1 cellular context compared by ENCODE assay signal in genomic region chr6:24719125-24719931, GRCh38.
A peak's percentile ranks its signal among the peaks of the same experiment; 100 is the strongest.
TF ChIP-seq lines count a peak whose summit lies in the region.

Gene C6orf62 (minus strand): TSS chr6:24719154. CDS start chr6:24718668, 486 bp downstream.

TF ChIP-seq in K562, 482 proteins besides CTCF, POLR2A, EP300 and RAD21 (continued from another document and continues in another):
- TF ChIP-seq AFF4 (CRISPR knock-in tag; IDR thresholded peaks at IDR 0.05), result peak; percentile 15; the same call in 1 of the 2 replicates
- peak; percentile 45 for TF ChIP-seq BRD9 (IDR thresholded peaks at IDR 0.05; ENCODE audit: low read depth, partially characterized antibody)
- TF ChIP-seq, protein P1, sequence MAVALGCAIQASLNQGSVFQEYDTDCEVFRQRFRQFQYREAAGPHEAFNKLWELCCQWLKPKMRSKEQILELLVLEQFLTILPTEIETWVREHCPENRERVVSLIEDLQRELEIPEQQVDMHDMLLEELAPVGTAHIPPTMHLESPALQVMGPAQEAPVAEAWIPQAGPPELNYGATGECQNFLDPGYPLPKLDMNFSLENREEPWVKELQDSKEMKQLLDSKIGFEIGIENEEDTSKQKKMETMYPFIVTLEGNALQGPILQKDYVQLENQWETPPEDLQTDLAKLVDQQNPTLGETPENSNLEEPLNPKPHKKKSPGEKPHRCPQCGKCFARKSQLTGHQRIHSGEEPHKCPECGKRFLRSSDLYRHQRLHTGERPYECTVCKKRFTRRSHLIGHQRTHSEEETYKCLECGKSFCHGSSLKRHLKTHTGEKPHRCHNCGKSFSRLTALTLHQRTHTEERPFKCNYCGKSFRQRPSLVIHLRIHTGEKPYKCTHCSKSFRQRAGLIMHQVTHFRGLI (CRISPR knock-in tag; IDR thresholded peaks at IDR 0.05), result no peak
- TF ChIP-seq NFE2 (IDR thresholded peaks at IDR 0.05; ENCODE audit: low read depth), result peak; percentile 95
- TF ChIP-seq SP1 (CRISPR knock-in tag; IDR thresholded peaks at IDR 0.05), result peak; percentile 29
- no peak for TF ChIP-seq FOXP1 (CRISPR knock-in tag; IDR thresholded peaks at IDR 0.05)
- TF ChIP-seq, protein P2, sequence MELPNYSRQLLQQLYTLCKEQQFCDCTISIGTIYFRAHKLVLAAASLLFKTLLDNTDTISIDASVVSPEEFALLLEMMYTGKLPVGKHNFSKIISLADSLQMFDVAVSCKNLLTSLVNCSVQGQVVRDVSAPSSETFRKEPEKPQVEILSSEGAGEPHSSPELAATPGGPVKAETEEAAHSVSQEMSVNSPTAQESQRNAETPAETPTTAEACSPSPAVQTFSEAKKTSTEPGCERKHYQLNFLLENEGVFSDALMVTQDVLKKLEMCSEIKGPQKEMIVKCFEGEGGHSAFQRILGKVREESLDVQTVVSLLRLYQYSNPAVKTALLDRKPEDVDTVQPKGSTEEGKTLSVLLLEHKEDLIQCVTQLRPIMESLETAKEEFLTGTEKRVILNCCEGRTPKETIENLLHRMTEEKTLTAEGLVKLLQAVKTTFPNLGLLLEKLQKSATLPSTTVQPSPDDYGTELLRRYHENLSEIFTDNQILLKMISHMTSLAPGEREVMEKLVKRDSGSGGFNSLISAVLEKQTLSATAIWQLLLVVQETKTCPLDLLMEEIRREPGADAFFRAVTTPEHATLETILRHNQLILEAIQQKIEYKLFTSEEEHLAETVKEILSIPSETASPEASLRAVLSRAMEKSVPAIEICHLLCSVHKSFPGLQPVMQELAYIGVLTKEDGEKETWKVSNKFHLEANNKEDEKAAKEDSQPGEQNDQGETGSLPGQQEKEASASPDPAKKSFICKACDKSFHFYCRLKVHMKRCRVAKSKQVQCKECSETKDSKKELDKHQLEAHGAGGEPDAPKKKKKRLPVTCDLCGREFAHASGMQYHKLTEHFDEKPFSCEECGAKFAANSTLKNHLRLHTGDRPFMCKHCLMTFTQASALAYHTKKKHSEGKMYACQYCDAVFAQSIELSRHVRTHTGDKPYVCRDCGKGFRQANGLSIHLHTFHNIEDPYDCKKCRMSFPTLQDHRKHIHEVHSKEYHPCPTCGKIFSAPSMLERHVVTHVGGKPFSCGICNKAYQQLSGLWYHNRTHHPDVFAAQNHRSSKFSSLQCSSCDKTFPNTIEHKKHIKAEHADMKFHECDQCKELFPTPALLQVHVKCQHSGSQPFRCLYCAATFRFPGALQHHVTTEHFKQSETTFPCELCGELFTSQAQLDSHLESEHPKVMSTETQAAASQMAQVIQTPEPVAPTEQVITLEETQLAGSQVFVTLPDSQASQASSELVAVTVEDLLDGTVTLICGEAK (IDR thresholded peaks at IDR 0.05), result no peak; the same call in 1 of the 2 replicates
- TF ChIP-seq, protein P2 (CRISPR knock-in tag; IDR thresholded peaks at IDR 0.05), result no peak
- no peak for TF ChIP-seq L3MBTL2 (IDR thresholded peaks at IDR 0.05)
- peak; percentile 44; the same call in 1 of the 2 replicates for TF ChIP-seq ZSCAN29 (IDR thresholded peaks at IDR 0.05)
- no peak for TF ChIP-seq DMBX1 (CRISPR knock-in tag; IDR thresholded peaks at IDR 0.05; ENCODE audit: borderline replicate concordance)
- TF ChIP-seq CCNT2 (IDR thresholded peaks at IDR 0.05; ENCODE audit: borderline replicate concordance, extremely low read depth, insufficient read length, low read depth, low read length), result no peak
- TF ChIP-seq ZHX1 (conservative IDR thresholded peaks at IDR 0.05; ENCODE audit: low read length), result no peak
- no peak for TF ChIP-seq SETDB1 (IDR thresholded peaks at IDR 0.05; ENCODE audit: low read length)
- peak; percentile 44 for TF ChIP-seq POLR2B (IDR thresholded peaks at IDR 0.05; ENCODE audit: low read depth, partially characterized antibody)
- TF ChIP-seq, protein P3, sequence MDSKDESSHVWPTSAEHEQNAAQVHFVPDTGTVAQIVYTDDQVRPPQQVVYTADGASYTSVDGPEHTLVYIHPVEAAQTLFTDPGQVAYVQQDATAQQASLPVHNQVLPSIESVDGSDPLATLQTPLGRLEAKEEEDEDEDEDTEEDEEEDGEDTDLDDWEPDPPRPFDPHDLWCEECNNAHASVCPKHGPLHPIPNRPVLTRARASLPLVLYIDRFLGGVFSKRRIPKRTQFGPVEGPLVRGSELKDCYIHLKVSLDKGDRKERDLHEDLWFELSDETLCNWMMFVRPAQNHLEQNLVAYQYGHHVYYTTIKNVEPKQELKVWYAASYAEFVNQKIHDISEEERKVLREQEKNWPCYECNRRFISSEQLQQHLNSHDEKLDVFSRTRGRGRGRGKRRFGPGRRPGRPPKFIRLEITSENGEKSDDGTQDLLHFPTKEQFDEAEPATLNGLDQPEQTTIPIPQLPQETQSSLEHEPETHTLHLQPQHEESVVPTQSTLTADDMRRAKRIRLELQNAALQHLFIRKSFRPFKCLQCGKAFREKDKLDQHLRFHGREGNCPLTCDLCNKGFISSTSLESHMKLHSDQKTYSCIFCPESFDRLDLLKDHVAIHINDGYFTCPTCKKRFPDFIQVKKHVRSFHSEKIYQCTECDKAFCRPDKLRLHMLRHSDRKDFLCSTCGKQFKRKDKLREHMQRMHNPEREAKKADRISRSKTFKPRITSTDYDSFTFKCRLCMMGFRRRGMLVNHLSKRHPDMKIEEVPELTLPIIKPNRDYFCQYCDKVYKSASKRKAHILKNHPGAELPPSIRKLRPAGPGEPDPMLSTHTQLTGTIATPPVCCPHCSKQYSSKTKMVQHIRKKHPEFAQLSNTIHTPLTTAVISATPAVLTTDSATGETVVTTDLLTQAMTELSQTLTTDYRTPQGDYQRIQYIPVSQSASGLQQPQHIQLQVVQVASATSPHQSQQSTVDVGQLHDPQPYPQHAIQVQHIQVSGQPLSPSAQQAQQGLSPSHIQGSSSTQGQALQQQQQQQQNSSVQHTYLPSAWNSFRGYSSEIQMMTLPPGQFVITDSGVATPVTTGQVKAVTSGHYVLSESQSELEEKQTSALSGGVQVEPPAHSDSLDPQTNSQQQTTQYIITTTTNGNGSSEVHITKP (IDR thresholded peaks at IDR 0.05; ENCODE audit: partially characterized antibody), result peak; percentile 25
- no peak for TF ChIP-seq ILK (tag; IDR thresholded peaks at IDR 0.05; ENCODE audit: borderline replicate concordance, low read depth)
- TF ChIP-seq ATF7 (IDR thresholded peaks at IDR 0.05), result 0 out of 2 replicates have a peak, but pooled peaks have one; percentile 33
- TF ChIP-seq CTBP1 (IDR thresholded peaks at IDR 0.05; ENCODE audit: borderline replicate concordance), result no peak
- TF ChIP-seq, protein P4, sequence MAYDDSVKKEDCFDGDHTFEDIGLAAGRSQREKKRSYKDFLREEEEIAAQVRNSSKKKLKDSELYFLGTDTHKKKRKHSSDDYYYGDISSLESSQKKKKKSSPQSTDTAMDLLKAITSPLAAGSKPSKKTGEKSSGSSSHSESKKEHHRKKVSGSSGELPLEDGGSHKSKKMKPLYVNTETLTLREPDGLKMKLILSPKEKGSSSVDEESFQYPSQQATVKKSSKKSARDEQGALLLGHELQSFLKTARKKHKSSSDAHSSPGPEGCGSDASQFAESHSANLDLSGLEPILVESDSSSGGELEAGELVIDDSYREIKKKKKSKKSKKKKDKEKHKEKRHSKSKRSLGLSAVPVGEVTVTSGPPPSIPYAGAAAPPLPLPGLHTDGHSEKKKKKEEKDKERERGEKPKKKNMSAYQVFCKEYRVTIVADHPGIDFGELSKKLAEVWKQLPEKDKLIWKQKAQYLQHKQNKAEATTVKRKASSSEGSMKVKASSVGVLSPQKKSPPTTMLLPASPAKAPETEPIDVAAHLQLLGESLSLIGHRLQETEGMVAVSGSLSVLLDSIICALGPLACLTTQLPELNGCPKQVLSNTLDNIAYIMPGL (CRISPR knock-in tag; IDR thresholded peaks at IDR 0.05), result no peak
- peak; percentile 65 for TF ChIP-seq ZNF316 (IDR thresholded peaks at IDR 0.05)
- no peak for TF ChIP-seq POLR2AphosphoS2 (IDR thresholded peaks at IDR 0.05; ENCODE audit: low read length)
- TF ChIP-seq FOXK2 (conservative IDR thresholded peaks at IDR 0.05 in 1 of 2, IDR thresholded peaks at IDR 0.05 in 1 of 2; ENCODE audit: low read depth in 2 of 2), result no peak
- peak; percentile 56; the same call in 1 of the 2 replicates for TF ChIP-seq NKRF (IDR thresholded peaks at IDR 0.05; ENCODE audit: borderline replicate concordance)
- TF ChIP-seq FOSL1 (tag; conservative IDR thresholded peaks at IDR 0.05), result no peak
- peak; percentile 71; the same call in 1 of the 2 replicates for TF ChIP-seq C11orf30 (IDR thresholded peaks at IDR 0.05; ENCODE audit: low read depth)
- TF ChIP-seq ELF1 (tag; IDR thresholded peaks at IDR 0.05), result no peak; the same call in 1 of the 2 replicates
